Comparison of ENCODE assay signal across 19 cellular contexts in genomic region chr2:46826898-46827245, GRCh38.
DNase-seq lines count a peak whose midpoint lies in the region; ATAC-seq and TF ChIP-seq lines count a peak whose summit lies in the region.
"Had no signal": no experiment of that assay in that cellular context is flagged by ENCODE, and none has a peak within 500 bp of the region (broad histone marks: within the 10 kb centered on the region; RNA-seq: fewer than 3 reads in every experiment).

No MANE protein-coding gene starts in this region.

- H3K36me3 ChIP-seq in right atrium auricular region (no peaks in the 10 kb centered on the region), mucosa of descending colon (ENCODE audit: low read depth) (no peaks in the 10 kb centered on the region)

- H3K4me3 Mint-ChIP-seq in chondrocyte (ENCODE audit: unreplicated experiment), result no peak overlapping the region

- H3K27me3 Mint-ChIP-seq in chondrocyte (ENCODE audit: low read depth), result no peaks in the 10 kb centered on the region

- TF ChIP-seq CTCF in right atrium auricular region (IDR thresholded peaks at IDR 0.05), result no peak
- no peak for TF ChIP-seq CTCF in chondrocyte (IDR thresholded peaks at IDR 0.05)
- TF ChIP-seq CTCF in mucosa of descending colon (IDR thresholded peaks at IDR 0.05), result no peak

- no peak overlapping the region for H3K27ac ChIP-seq in right atrium auricular region
- H3K27ac ChIP-seq: C4-2B, PC-9 had no signal

- H3K27me3 ChIP-seq in right atrium auricular region, result no peaks in the 10 kb centered on the region

- peaks cover 29% of the 10 kb centered on the region for H3K4me1 Mint-ChIP-seq in chondrocyte (ENCODE audit: low read depth)

- H3K9me3 Mint-ChIP-seq in chondrocyte (ENCODE audit: low read depth), result no peaks in the 10 kb centered on the region

- H3K9me3 ChIP-seq in right atrium auricular region (no peaks in the 10 kb centered on the region), mucosa of descending colon (no peaks in the 10 kb centered on the region)

- no peaks in the 10 kb centered on the region for H3K36me3 Mint-ChIP-seq in chondrocyte (ENCODE audit: low read depth)

- intact Hi-C loops in cardiac septum (cut with DNase I), result no loop called here
- intact Hi-C loops in mucosa of descending colon (cut with DNase I, micrococcal nuclease), result no loop called here

- ATAC-seq in mucosa of descending colon (peak; percentile 24), HG02642 (IDR thresholded peaks at IDR 0.05; ENCODE audit: poor library complexity, unreplicated experiment) (no peak), HG02588 (IDR thresholded peaks at IDR 0.05; ENCODE audit: unreplicated experiment) (no peak)

- no peak overlapping the region for H3K4me3 ChIP-seq in right atrium auricular region
- H3K4me3 ChIP-seq in mucosa of descending colon, result no peak overlapping the region
- H3K4me3 ChIP-seq: A549, PC-9 had no signal

- no peak overlapping the region for H3K27ac Mint-ChIP-seq in chondrocyte (ENCODE audit: unreplicated experiment)

- DNase-seq in cardiac septum (ENCODE audit: low spot score) (peak; percentile 72), right atrium auricular region (ENCODE audit: low spot score) (no peak), chondrocyte (ENCODE audit: low spot score) (peak; percentile 59), mucosa of descending colon (no peak), ureter (ENCODE audit: low spot score) (peak; percentile 28), RKO (ENCODE audit: low spot score) (no peak)
- DNase-seq: GF-D8, GOT3, Karpas-422, MM.1S, NCI-H1092 treated with DMSO at 0.1 percent for 48 hours, NCI-H2081 treated with DMSO at 0.1 percent for 48 hours, NCI-H510A, NCI-H774, PC-9 had no signal

- H3K4me1 ChIP-seq in right atrium auricular region (peaks cover 0 to 18% of the 10 kb centered on the region in 2 donors), mucosa of descending colon (ENCODE audit: low read depth) (no peaks in the 10 kb centered on the region)

Comparison
In these comparisons a context has a peak if more than half of its experiments do, and no peak if none do; other contexts are left out.
1. DNase-seq: peak in cardiac septum (single experiment), chondrocyte (single experiment) and ureter (single experiment); none in right atrium auricular region (single experiment), mucosa of descending colon (0 of 3) and RKO (single experiment).